32 cellular contexts compared by ENCODE assay signal in the genomic region with DNA sequence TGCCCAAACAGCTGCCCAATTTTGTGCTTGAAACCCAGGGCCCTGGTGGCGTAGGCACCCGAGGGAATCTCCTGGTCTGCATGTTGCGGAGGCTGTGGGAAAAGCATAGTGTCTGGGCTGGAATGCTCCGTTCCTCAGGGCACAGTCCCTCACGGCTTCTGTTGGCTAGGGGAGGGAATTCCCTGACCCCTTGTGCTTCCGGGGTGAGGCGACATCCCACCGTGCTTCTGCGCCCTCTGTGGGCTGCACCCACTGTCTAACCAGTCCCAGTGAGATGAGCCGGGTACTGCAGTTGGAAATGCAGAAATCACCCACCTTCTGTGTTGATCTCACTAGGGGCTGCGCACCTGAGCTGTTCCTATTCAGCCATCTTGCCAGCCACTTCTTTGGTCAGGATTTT.
"Had no signal": no experiment of that assay in that cellular context is flagged by ENCODE, and none has a peak within 500 bp of the region (broad histone marks: within the 10 kb centered on the region; RNA-seq: fewer than 3 reads in every experiment).

No MANE protein-coding gene starts in this region.

- H3K36me3 ChIP-seq: MG63 had no signal

- H3K27me3 ChIP-seq: MG63 had no signal

- DNase-seq: Karpas-422, Kasumi-1, MG63, MM.1S, MV-4-11, NCI-H1048, NCI-H1092, NCI-H1092 treated with DMSO at 0.1 percent for 48 hours, NCI-H1105, NCI-H1105 treated with DMSO at 0.1 percent for 48 hours, NCI-H1417 treated with DMSO at 0.1 percent for 48 hours, NCI-H1436, NCI-H1436 treated with DMSO at 0.1 percent for 48 hours, NCI-H146, NCI-H1694, NCI-H1694 treated with DMSO at 0.1 percent for 48 hours, NCI-H187, NCI-H187 treated with DMSO at 0.1 percent for 48 hours, NCI-H1930, NCI-H2029, NCI-H2029 treated with DMSO at 0.1 percent for 48 hours, NCI-H2081, NCI-H2081 treated with DMSO at 0.1 percent for 48 hours, NCI-H2107, NCI-H2171, NCI-H2171 treated with DMSO at 0.1 percent for 48 hours, NCI-H2227 treated with DMSO at 0.1 percent for 48 hours, NCI-H226, NCI-H345, NCI-H446, NCI-H446 treated with DMSO at 0.1 percent for 48 hours, NCI-H510A treated with DMSO at 0.1 percent for 48 hours had no signal

- H3K4me3 ChIP-seq: MG63 had no signal

- H3K9me3 ChIP-seq: MG63 had no signal
